ENCODE assay signal across 29 cellular contexts in the genomic region with DNA sequence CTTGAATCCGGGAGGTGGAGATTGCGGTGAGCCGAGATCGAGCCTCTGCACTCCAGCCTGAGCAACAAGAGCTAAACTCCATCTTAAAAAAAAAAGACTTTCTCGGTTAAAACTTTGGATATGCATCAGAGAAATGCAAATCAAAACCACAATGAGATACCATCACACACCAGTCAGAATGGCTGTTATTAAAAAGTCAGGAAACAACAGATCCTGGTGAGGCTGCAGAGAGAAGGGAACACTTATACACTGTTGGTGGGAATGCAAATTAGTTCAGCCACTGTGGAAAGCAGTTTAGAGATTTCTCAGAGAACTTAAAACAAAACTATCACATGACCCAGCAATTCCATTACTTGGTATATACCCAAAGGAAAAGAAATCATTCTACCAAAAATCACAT.
"Had no signal": no experiment of that assay in that cellular context is flagged by ENCODE, and none has a peak within 500 bp of the region (broad histone marks: within the 10 kb centered on the region; RNA-seq: fewer than 3 reads in every experiment).

No MANE protein-coding gene starts in this region.

- DNase-seq: activated CD4-positive, alpha-beta T cell treated with anti-CD3 and anti-CD28 coated beads, Interleukin-2, amount 10 ng/mL, durations not matched to agents 24 days and 14 days; activated CD4-positive, alpha-beta T cell treated with anti-CD3 and anti-CD28 coated beads, Interleukin-2, amount 50 U/mL, for 4 hours; activated CD8-positive, alpha-beta T cell treated with anti-CD3 and anti-CD28 coated beads for 36 hours; activated effector memory CD4-positive, alpha-beta T cell treated with anti-CD3 and anti-CD28 coated beads, Interleukin-2, amount 50 U/mL, for 16 hours; activated naive CD4-positive, alpha-beta T cell treated with Interleukin-2 at 50 U/mL for 16 hours; activated naive CD8-positive, alpha-beta T cell treated with anti-CD3 and anti-CD28 coated beads, Interleukin-2, amount 10 ng/mL, durations not matched to agents 7 days and 5 days; activated T-cell treated with anti-CD3 and anti-CD28 coated beads, Interleukin-2, amount 50 U/mL, for 1 hour; activated T-cell treated with anti-CD3 and anti-CD28 coated beads, Interleukin-2, amount 50 U/mL, for 72 hours; amygdala; colonic mucosa; NCI-H1105; NCI-H1417 treated with DMSO at 0.1 percent for 48 hours; NCI-H1930; NCI-H2081 treated with DMSO at 0.1 percent for 48 hours; NCI-H446 treated with DMSO at 0.1 percent for 48 hours; NCI-H524; NCI-H748 treated with DMSO at 0.1 percent for 48 hours; NK-92 treated with Interleukin-12 subunit alpha and Interleukin-12 subunit beta, amount 100 ng/mL, for 24 hours; PC-3; Peyer's patch; T1000; WERI-Rb-1 had no signal

- H3K36me3 ChIP-seq: ascending aorta, cardiac muscle cell, colonic mucosa, Peyer's patch, WERI-Rb-1 had no signal

- H3K9me3 Mint-ChIP-seq: activated CD8-positive, alpha-beta T cell treated with anti-CD3 and anti-CD28 coated beads for 36 hours; activated naive CD8-positive, alpha-beta T cell treated with anti-CD3 and anti-CD28 coated beads, Interleukin-2, amount 10 ng/mL, durations not matched to agents 7 days and 5 days; activated T-cell treated with anti-CD3 and anti-CD28 coated beads, Interleukin-2, amount 50 U/mL, for 72 hours had no signal

- H3K27me3 Mint-ChIP-seq: activated CD4-positive, alpha-beta T cell treated with anti-CD3 and anti-CD28 coated beads, Interleukin-2, amount 10 ng/mL, durations not matched to agents 24 days and 14 days; activated CD8-positive, alpha-beta T cell treated with anti-CD3 and anti-CD28 coated beads for 36 hours; activated naive CD4-positive, alpha-beta T cell treated with anti-CD3 and anti-CD28 coated beads, Interleukin-2, amount 50 U/mL, for 24 hours; activated naive CD8-positive, alpha-beta T cell treated with anti-CD3 and anti-CD28 coated beads, Interleukin-2, amount 10 ng/mL, durations not matched to agents 7 days and 5 days; central memory CD8-positive, alpha-beta T cell had no signal

- H3K36me3 Mint-ChIP-seq: activated naive CD8-positive, alpha-beta T cell treated with anti-CD3 and anti-CD28 coated beads, Interleukin-2, amount 10 ng/mL, durations not matched to agents 7 days and 5 days had no signal

- ATAC-seq: activated CD8-positive, alpha-beta T cell treated with anti-CD3 and anti-CD28 coated beads for 36 hours; activated T-cell treated with anti-CD3 and anti-CD28 coated beads, Interleukin-2, amount 50 U/mL, for 72 hours; activated T-helper 17 cell treated with anti-CD3 and anti-CD28 coated beads, Interleukin-2, amount 50 U/mL, for 72 hours; PC-3; Right ventricle myocardium inferior had no signal

- H3K4me3 ChIP-seq: ascending aorta, cardiac muscle cell, colonic mucosa, Peyer's patch had no signal

- H3K9me3 ChIP-seq: ascending aorta, colonic mucosa, Peyer's patch had no signal

- H3K27ac ChIP-seq: ascending aorta, cardiac muscle cell, colonic mucosa, Peyer's patch, RWPE1, WERI-Rb-1 had no signal

- H3K4me1 Mint-ChIP-seq: activated naive CD4-positive, alpha-beta T cell treated with anti-CD3 and anti-CD28 coated beads, Interleukin-2, amount 50 U/mL, for 24 hours; activated naive CD8-positive, alpha-beta T cell treated with anti-CD3 and anti-CD28 coated beads, Interleukin-2, amount 10 ng/mL, durations not matched to agents 7 days and 5 days; activated T-helper 17 cell treated with anti-CD3 and anti-CD28 coated beads, Interleukin-2, amount 50 U/mL, for 72 hours; central memory CD8-positive, alpha-beta T cell had no signal

- H3K4me3 Mint-ChIP-seq: activated CD4-positive, alpha-beta T cell treated with anti-CD3 and anti-CD28 coated beads, Interleukin-2, amount 10 ng/mL, durations not matched to agents 24 days and 14 days; activated CD8-positive, alpha-beta T cell treated with anti-CD3 and anti-CD28 coated beads for 36 hours; activated naive CD4-positive, alpha-beta T cell treated with anti-CD3 and anti-CD28 coated beads, Interleukin-2, amount 50 U/mL, for 24 hours; activated naive CD8-positive, alpha-beta T cell treated with anti-CD3 and anti-CD28 coated beads, Interleukin-2, amount 10 ng/mL, durations not matched to agents 7 days and 5 days; activated T-cell treated with anti-CD3 and anti-CD28 coated beads, Interleukin-2, amount 50 U/mL, for 72 hours; activated T-helper 17 cell treated with anti-CD3 and anti-CD28 coated beads, Interleukin-2, amount 50 U/mL, for 72 hours; central memory CD8-positive, alpha-beta T cell had no signal

- H3K27me3 ChIP-seq: ascending aorta, cardiac muscle cell, colonic mucosa, Peyer's patch had no signal

- H3K27ac Mint-ChIP-seq: activated CD4-positive, alpha-beta T cell treated with anti-CD3 and anti-CD28 coated beads, Interleukin-2, amount 10 ng/mL, durations not matched to agents 24 days and 14 days; activated CD8-positive, alpha-beta T cell treated with anti-CD3 and anti-CD28 coated beads for 36 hours; activated naive CD4-positive, alpha-beta T cell treated with anti-CD3 and anti-CD28 coated beads, Interleukin-2, amount 50 U/mL, for 24 hours; activated naive CD8-positive, alpha-beta T cell treated with anti-CD3 and anti-CD28 coated beads, Interleukin-2, amount 10 ng/mL, durations not matched to agents 7 days and 5 days; activated T-cell treated with anti-CD3 and anti-CD28 coated beads, Interleukin-2, amount 50 U/mL, for 72 hours; activated T-helper 17 cell treated with anti-CD3 and anti-CD28 coated beads, Interleukin-2, amount 50 U/mL, for 72 hours had no signal

- H3K4me1 ChIP-seq: ascending aorta, colonic mucosa, Peyer's patch had no signal
